Comparison of ENCODE assay signal across 26 cellular contexts in genomic region chrX:72705111-72705510, GRCh38.
"Had no signal": no experiment of that assay in that cellular context is flagged by ENCODE, and none has a peak within 500 bp of the region (broad histone marks: within the 10 kb centered on the region; RNA-seq: fewer than 3 reads in every experiment).

No MANE protein-coding gene starts in this region.

- DNase-seq: activated CD4-positive, alpha-beta memory T cell treated with anti-CD3 and anti-CD28 coated beads, Interleukin-2, amount 10 ng/mL, durations not matched to agents 7 days and 5 days; activated CD4-positive, alpha-beta T cell treated with anti-CD3 and anti-CD28 coated beads for 1 hour; activated CD4-positive, alpha-beta T cell treated with anti-CD3 and anti-CD28 coated beads for 4 hours; activated CD4-positive, alpha-beta T cell treated with anti-CD3 and anti-CD28 coated beads, Interleukin-2, amount 10 ng/mL, durations not matched to agents 7 days and 5 days; activated CD4-positive, alpha-beta T cell treated with anti-CD3 and anti-CD28 coated beads, Interleukin-2, amount 50 U/mL, for 4 hours; activated CD8-positive, alpha-beta memory T cell treated with anti-CD3 and anti-CD28 coated beads, Interleukin-2, amount 50 U/mL, for 48 hours; activated gamma-delta T cell; activated naive CD4-positive, alpha-beta T cell; activated naive CD4-positive, alpha-beta T cell treated with anti-CD3 and anti-CD28 coated beads, Interleukin-2, amount 10 ng/mL, durations not matched to agents 7 days and 5 days; activated naive CD8-positive, alpha-beta T cell treated with anti-CD3 and anti-CD28 coated beads, Interleukin-2, amount 10 ng/mL, durations not matched to agents 7 days and 5 days; activated T-cell treated with anti-CD3 and anti-CD28 coated beads for 4 hours; activated T-cell treated with anti-CD3 and anti-CD28 coated beads, Interleukin-2, amount 50 U/mL, for 24 hours; activated T-cell treated with anti-CD3 and anti-CD28 coated beads, Interleukin-2, amount 50 U/mL, for 72 hours; brain microvascular endothelial cell; cortex of kidney; dermis blood vessel endothelial cell; effector CD4-positive, alpha-beta T cell; effector memory CD8-positive, alpha-beta T cell; esophagus squamous epithelium; heart right ventricle; T-helper 2 cell had no signal

- ATAC-seq: activated naive CD4-positive, alpha-beta T cell treated with anti-CD3 and anti-CD28 coated beads, Interleukin-2, amount 50 U/mL, for 72 hours; activated T-cell treated with anti-CD3 and anti-CD28 coated beads, Interleukin-2, amount 50 U/mL, for 72 hours; effector memory CD8-positive, alpha-beta T cell; heart right ventricle; WTC11 had no signal

- H3K36me3 ChIP-seq: ascending aorta, brain microvascular endothelial cell had no signal

- H3K9me3 ChIP-seq: ascending aorta, esophagus squamous epithelium had no signal

- H3K4me1 ChIP-seq: ascending aorta, esophagus squamous epithelium, heart right ventricle had no signal

- H3K27ac ChIP-seq: brain microvascular endothelial cell, epithelial cell of prostate, esophagus squamous epithelium, heart right ventricle, VCaP had no signal

- H3K4me3 ChIP-seq: ascending aorta, esophagus squamous epithelium, heart right ventricle had no signal

- H3K27me3 ChIP-seq: ascending aorta, brain microvascular endothelial cell, esophagus squamous epithelium, heart right ventricle had no signal
